19 cellular contexts compared by ENCODE assay signal in genomic region chr6:163955752-163956151, GRCh38.
A peak's percentile ranks its signal among the peaks of the same experiment; 100 is the strongest.
DNase-seq lines count a peak whose midpoint lies in the region; ATAC-seq and TF ChIP-seq lines count a peak whose summit lies in the region.
"Had no signal": no experiment of that assay in that cellular context is flagged by ENCODE, and none has a peak within 500 bp of the region (broad histone marks: within the 10 kb centered on the region; RNA-seq: fewer than 3 reads in every experiment).

No MANE protein-coding gene starts in this region.

- peak in 1 of 2 donors; percentile 30 for ATAC-seq in gastrocnemius medialis

- H3K4me1 ChIP-seq in SJCRH30 (peaks cover 48% of the 10 kb centered on the region), gastrocnemius medialis (peaks cover 38 to 52% of the 10 kb centered on the region in 2 donors)

- H3K27ac ChIP-seq in SJCRH30, result peak overlapping the region; percentile 45
- peak overlapping the region; percentile 78 to 99 (median 92) for H3K27ac ChIP-seq in gastrocnemius medialis
- H3K27ac ChIP-seq: skin epidermis, transverse colon had no signal

- H3K4me3 ChIP-seq in SJCRH30 (no peak overlapping the region), gastrocnemius medialis (no peak overlapping the region), H7 (ENCODE audit: insufficient read depth, low read depth, low read length) (no peak overlapping the region)
- H3K4me3 ChIP-seq: skin epidermis, transverse colon had no signal

- no peak for TF ChIP-seq CTCF in gastrocnemius medialis (IDR thresholded peaks at IDR 0.05 in 4 of 5, conservative IDR thresholded peaks at IDR 0.05 in 1 of 5)

- intact Hi-C loops in gastrocnemius medialis (cut with DNase I; ENCODE audit: low total_unique reads), result loop anchor here (1.0 to 5.0 kb wide), 9 partner anchors 141 to 773 kb away; no protein-coding TSS in a partner anchor

- no peak for TF ChIP-seq POLR2A in gastrocnemius medialis (IDR thresholded peaks at IDR 0.05)

- H3K27me3 ChIP-seq in SJCRH30, result no peaks in the 10 kb centered on the region
- H3K27me3 ChIP-seq in gastrocnemius medialis, result no peaks in the 10 kb centered on the region
- no peaks in the 10 kb centered on the region for H3K27me3 ChIP-seq in H7 (ENCODE audit: control insufficient read depth, insufficient read depth, low read length)
- H3K27me3 ChIP-seq: dorsolateral prefrontal cortex, transverse colon had no signal

- H3K9me3 ChIP-seq in SJCRH30 (replicated peaks) (no peaks in the 10 kb centered on the region), gastrocnemius medialis (no peaks in the 10 kb centered on the region)
- H3K9me3 ChIP-seq: transverse colon had no signal

- DNase-seq in NCI-H2107 treated with DMSO at 0.1 percent for 48 hours (lab: John Stamatoyannopoulos, UW; ENCODE audit: unreplicated experiment) (peak; percentile 49), NCI-H2107 (lab: John Stamatoyannopoulos, UW) (no peak), NCI-H146 treated with DMSO at 0.1 percent for 48 hours (lab: John Stamatoyannopoulos, UW; ENCODE audit: unreplicated experiment) (peak; percentile 62), SJCRH30 (peak; percentile 63 to 85), gastrocnemius medialis (no peak), H7 (no peak), hepatic stellate cell (ENCODE audit: low spot score) (no peak), LoVo (ENCODE audit: low spot score) (no peak)
- DNase-seq: 8988T; activated B cell treated with CpG ODN at 0.5 μM for 24 hours; activated naive CD8-positive, alpha-beta T cell treated with anti-CD3 and anti-CD28 coated beads, Interleukin-2, amount 10 ng/mL, durations not matched to agents 7 days and 5 days; CD4-positive, CD25-positive, alpha-beta regulatory T cell; dorsolateral prefrontal cortex; mammary epithelial cell; MM.1S; NCI-H2029 treated with DMSO at 0.1 percent for 48 hours; NCI-H526; transverse colon had no signal

- in situ Hi-C loops in gastrocnemius medialis (cut with MboI; ENCODE audit: low sequenced_read_pairs in 4 of 4), result loop anchor here (5.0 to 25.0 kb wide), 8 partner anchors 241 to 771 kb away; no protein-coding TSS in a partner anchor

- H3K36me3 ChIP-seq in SJCRH30 (no peaks in the 10 kb centered on the region), gastrocnemius medialis (no peaks in the 10 kb centered on the region), H7 (replicated peaks; ENCODE audit: control insufficient read depth, insufficient read depth, low read length) (no peaks in the 10 kb centered on the region)
- H3K36me3 ChIP-seq: transverse colon had no signal

Comparison
In these comparisons a context has a peak if more than half of its experiments do, and no peak if none do; other contexts are left out.
1. DNase-seq: peak in NCI-H2107 treated with DMSO at 0.1 percent for 48 hours (single experiment), NCI-H146 treated with DMSO at 0.1 percent for 48 hours (single experiment) and SJCRH30 (2 of 2); none in NCI-H2107 (single experiment), gastrocnemius medialis (0 of 2), H7 (single experiment), hepatic stellate cell (single experiment) and LoVo (single experiment).